19 cellular contexts compared by ENCODE assay signal in genomic region chr20:23566199-23566932, GRCh38. TPM values are rescaled to one million over a fixed set of nuclear protein-coding genes. Genes with fewer than 3 reads are reported as not detected.
DNase-seq lines count a peak whose midpoint lies in the region; ATAC-seq and TF ChIP-seq lines count a peak whose summit lies in the region.
"Had no signal": no experiment of that assay in that cellular context is flagged by ENCODE, and none has a peak within 500 bp of the region (broad histone marks: within the 10 kb centered on the region; RNA-seq: fewer than 3 reads in every experiment).

No MANE protein-coding gene starts in this region.

- 69 to 79% methylated on average over 7 of the region's 7 CpGs for WGBS in heart right ventricle, 2 donors
- 96 to 100% methylated on average over 3 to 7 of the region's 7 CpGs for WGBS in endodermal cell (ENCODE audit: insufficient coverage in 1 of 2, insufficient read length in 1 of 2), 2 experiments
- 75 to 82% methylated on average over 4 to 7 of the region's 7 CpGs for WGBS in upper lobe of left lung, 2 donors

- H3K9me3 ChIP-seq in heart right ventricle = peaks cover 0 to 18% (median 13%) of the 10 kb centered on the region in 11 donors
- peaks cover 17% of the 10 kb centered on the region for H3K9me3 ChIP-seq in endodermal cell (ENCODE audit: control insufficient read depth, low read length)
- peaks cover 0 to 15% (median 9%) of the 10 kb centered on the region in 4 donors for H3K9me3 ChIP-seq in upper lobe of left lung

- H3K4me1 ChIP-seq in heart right ventricle (no peaks in the 10 kb centered on the region), endodermal cell (ENCODE audit: control insufficient read depth, insufficient read depth, low read length) (peaks cover 6% of the 10 kb centered on the region), upper lobe of left lung (no peaks in the 10 kb centered on the region)
- H3K4me1 ChIP-seq: A549, Caco-2 had no signal

- peaks cover 6% of the 10 kb centered on the region for H3K27me3 Mint-ChIP-seq in endodermal cell (ENCODE audit: insufficient read depth)

- H3K9me3 Mint-ChIP-seq in endodermal cell = peaks cover 18% of the 10 kb centered on the region

- TF ChIP-seq CTCF in heart right ventricle (IDR thresholded peaks at IDR 0.05) (no peak), endodermal cell (conservative IDR thresholded peaks at IDR 0.05) (peak; percentile 45), upper lobe of left lung (IDR thresholded peaks at IDR 0.05) (no peak)

- H3K27ac ChIP-seq in heart right ventricle (no peak overlapping the region), endodermal cell (ENCODE audit: low read depth, low read length) (no peak overlapping the region), upper lobe of left lung (no peak overlapping the region)
- H3K27ac ChIP-seq: 22Rv1, A549, C4-2B, GM23248 had no signal

- TF ChIP-seq EP300 in upper lobe of left lung (IDR thresholded peaks at IDR 0.05) = no peak

- no peak overlapping the region for H3K9ac ChIP-seq in endodermal cell (ENCODE audit: extremely low read depth, low read length, poor library complexity, severe bottlenecking)
- H3K9ac ChIP-seq: GM23248 had no signal

- no peak overlapping the region for H3K27ac Mint-ChIP-seq in endodermal cell
- H3K27ac Mint-ChIP-seq: CD4-positive, alpha-beta T cell had no signal

- peaks cover 0 to 16% (median 0%) of the 10 kb centered on the region in 7 donors for H3K27me3 ChIP-seq in heart right ventricle
- H3K27me3 ChIP-seq in endodermal cell (ENCODE audit: control insufficient read depth, insufficient read depth, low read length, poor library complexity, severe bottlenecking) = no peaks in the 10 kb centered on the region
- H3K27me3 ChIP-seq in upper lobe of left lung = no peaks in the 10 kb centered on the region

- H3K4me1 Mint-ChIP-seq in endodermal cell = peaks cover 11% of the 10 kb centered on the region

- H3K36me3 ChIP-seq in heart right ventricle (no peaks in the 10 kb centered on the region), endodermal cell (ENCODE audit: control insufficient read depth, insufficient read depth, low read length) (no peaks in the 10 kb centered on the region), upper lobe of left lung (no peaks in the 10 kb centered on the region)

- H3K36me3 Mint-ChIP-seq in endodermal cell (ENCODE audit: low read depth) = no peaks in the 10 kb centered on the region

- ATAC-seq in heart right ventricle (no peak), upper lobe of left lung (ENCODE audit: low FRiP score in 2 of 2) (no peak)
- ATAC-seq: A549 had no signal

- H3K4me3 Mint-ChIP-seq in endodermal cell = no peak overlapping the region
- H3K4me3 Mint-ChIP-seq: CD4-positive, alpha-beta T cell had no signal

- intact Hi-C loops in cardiac septum (cut with DNase I) (no loop called here), heart right ventricle (cut with DNase I) (no loop called here), posterior vena cava (cut with DNase I) (no loop called here)

- H3K4me3 ChIP-seq in heart right ventricle (no peak overlapping the region), endodermal cell (ENCODE audit: low read length) (no peak overlapping the region), upper lobe of left lung (no peak overlapping the region)
- H3K4me3 ChIP-seq: A549, GM23248 had no signal

- DNase-seq in cardiac septum (ENCODE audit: low spot score) (peak; percentile 38), heart right ventricle (no peak), endodermal cell (peak; percentile 32), posterior vena cava (ENCODE audit: low spot score) (peak; percentile 37), upper lobe of left lung (no peak), NCI-H2227 (lab: John Stamatoyannopoulos, UW; ENCODE audit: unreplicated experiment) (no peak), HUDEP-2 (lab: John Stamatoyannopoulos, UW; ENCODE audit: unreplicated experiment in 76 of 76) (no peak)
- DNase-seq: AML-193; Caco-2; CD4-positive, alpha-beta T cell; DMS79; GDM1; GM23248; H7 had no signal

- TF ChIP-seq POLR2A in upper lobe of left lung (IDR thresholded peaks at IDR 0.05) = no peak

RNA-seq across cellular contexts. Expression of gene CST9L, which starts 1.9 kb away (rescaled TPM):
- not detected for total RNA-seq in cardiac septum
- total RNA-seq in heart right ventricle = not detected
- not detected for polyA plus RNA-seq in heart right ventricle
- not detected for total RNA-seq in endodermal cell
- not detected for polyA plus RNA-seq in endodermal cell (2013, experiment 1 of 2)
- not detected for polyA plus RNA-seq in endodermal cell (2013, experiment 2 of 2)
- total RNA-seq in posterior vena cava = not detected
- not detected for total RNA-seq in upper lobe of left lung
- total RNA-seq: Caco-2; CD4-positive, alpha-beta T cell; Daoy; GM23248; H7 had no signal
- polyA plus RNA-seq: A549, BJ, GM23248 had no signal

RNA-seq across cellular contexts. Expression of gene CST9, which starts 39.4 kb away (rescaled TPM):
- total RNA-seq in cardiac septum (not detected), heart right ventricle (not detected), endodermal cell (not detected), posterior vena cava (not detected), upper lobe of left lung (not detected)
- not detected for polyA plus RNA-seq in heart right ventricle
- polyA plus RNA-seq in endodermal cell (2013, experiment 1 of 2) = not detected
- polyA plus RNA-seq in endodermal cell (2013, experiment 2 of 2) = not detected
- total RNA-seq: Caco-2; CD4-positive, alpha-beta T cell; Daoy; GM23248; H7 had no signal
- polyA plus RNA-seq: A549, BJ, GM23248 had no signal

Comparison
In these comparisons a context has a peak if more than half of its experiments do, and no peak if none do; other contexts are left out.
1. DNase-seq: peak in cardiac septum (single experiment), endodermal cell (single experiment) and posterior vena cava (single experiment); none in heart right ventricle (0 of 2), upper lobe of left lung (0 of 2), NCI-H2227 (single experiment) and HUDEP-2 (0 of 76).